8 cellular contexts compared by ENCODE assay signal in the genomic region with DNA sequence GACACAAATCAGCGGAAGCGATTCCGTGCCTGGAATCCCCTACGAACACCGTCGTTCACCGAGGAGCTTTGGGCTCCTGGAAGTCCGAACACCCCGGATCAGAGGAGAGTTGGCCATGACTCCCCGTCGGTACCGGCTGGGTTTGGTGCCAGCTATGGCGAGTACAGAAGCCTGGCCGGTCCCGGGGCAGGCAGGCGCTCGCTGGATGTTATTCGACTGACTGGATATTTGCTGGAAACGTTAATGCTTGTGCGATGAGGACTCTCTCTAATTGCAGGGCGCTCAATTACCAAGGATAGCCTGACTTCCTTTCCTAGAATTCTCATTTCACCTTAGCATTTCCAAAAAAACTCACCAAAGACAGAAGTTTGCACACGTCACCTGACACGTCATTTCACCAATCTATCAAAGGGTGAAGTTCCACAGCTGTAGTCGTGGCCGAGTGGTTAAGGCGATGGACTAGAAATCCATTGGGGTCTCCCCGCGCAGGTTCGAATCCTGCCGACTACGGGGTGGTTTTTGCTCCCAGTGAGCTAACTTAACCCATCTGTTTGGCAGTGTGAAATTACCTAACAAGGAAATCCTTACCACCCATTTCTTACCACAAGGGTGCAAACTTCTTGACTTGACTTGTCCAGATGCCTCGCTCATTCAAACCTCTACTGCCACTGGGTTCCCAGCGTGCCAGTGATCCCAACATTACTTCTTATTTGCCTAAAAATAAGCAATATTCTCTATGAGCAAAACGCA. TPM values are rescaled to one million over a fixed set of nuclear protein-coding genes. Genes with fewer than 3 reads are reported as not detected.
DNase-seq lines count a peak whose midpoint lies in the region; ATAC-seq, FAIRE-seq and TF ChIP-seq lines count a peak whose summit lies in the region.

No MANE protein-coding gene starts in this region.

- no peak for FAIRE-seq in pancreas (lab: Jason Lieb, UNC)

- no peak for TF ChIP-seq CTCF in pancreas (IDR thresholded peaks at IDR 0.05)

- intact Hi-C loops in pancreas (cut with DNase I): no loop called here

- H3K27ac ChIP-seq in pancreas: no peak overlapping the region

- peaks cover 0 to 10% (median 7%) of the 10 kb centered on the region in 4 donors for H3K27me3 ChIP-seq in pancreas

- H3K4me1 ChIP-seq in pancreas: no peaks in the 10 kb centered on the region

- 5 to 6% methylated on average over 34 of the region's 34 CpGs for WGBS in pancreas, 2 donors

- DNase-seq in A172 (ENCODE audit: low spot score) (peak; percentile 96), M059J (ENCODE audit: low read depth) (peak; percentile 93), fibroblast of the conjunctiva (ENCODE audit: low read depth) (peak; percentile 78), pancreas (peak in 5 of 6 donors; percentile 27 to 66 (median 53)), SHP77 (lab: John Stamatoyannopoulos, UW) (no peak), 8988T (no peak)
- DNase-seq in activated T-cell treated with anti-CD3 and anti-CD28 coated beads, Interleukin-2, amount 50 U/mL, for 1 hour: peak; percentile 46

- peak; percentile 58 for ATAC-seq in GM18909 (IDR thresholded peaks at IDR 0.05; ENCODE audit: poor library complexity, unreplicated experiment)
- peak; percentile 86 to 90 (median 88) for ATAC-seq in pancreas

- H3K9me3 ChIP-seq in pancreas: no peaks in the 10 kb centered on the region

- peak overlapping the region in 3 of 4 donors; percentile 4 to 49 (median 38) for H3K4me3 ChIP-seq in pancreas

- no peaks in the 10 kb centered on the region for H3K36me3 ChIP-seq in pancreas

RNA-seq across cellular contexts. Expression of gene ZNF184, which starts 22.7 kb away (rescaled TPM):
- total RNA-seq in A172 (2014; rRNA removed; shearing (Covaris generic)): 11.8 and 14.2 TPM in 2 replicates
- total RNA-seq in M059J (2014; rRNA removed; shearing (Covaris generic)): 12.3 and 15.9 TPM in 2 replicates
- 1 to 10 TPM; 1.6 to 4.6 (median 2.6) TPM for total RNA-seq in pancreas
- 1 to 10 TPM; 1.1 to 1.9 TPM for polyA plus RNA-seq in pancreas

Comparison
In these comparisons a context has a peak if more than half of its experiments do, and no peak if none do; other contexts are left out.
1. DNase-seq: peak in A172 (single experiment), M059J (single experiment), activated T-cell treated with anti-CD3 and anti-CD28 coated beads, Interleukin-2, amount 50 U/mL, for 1 hour (single experiment), fibroblast of the conjunctiva (single experiment) and pancreas (5 of 6); none in SHP77 (0 of 2) and 8988T (single experiment).